8 cellular contexts compared by ENCODE assay signal in the genomic region with DNA sequence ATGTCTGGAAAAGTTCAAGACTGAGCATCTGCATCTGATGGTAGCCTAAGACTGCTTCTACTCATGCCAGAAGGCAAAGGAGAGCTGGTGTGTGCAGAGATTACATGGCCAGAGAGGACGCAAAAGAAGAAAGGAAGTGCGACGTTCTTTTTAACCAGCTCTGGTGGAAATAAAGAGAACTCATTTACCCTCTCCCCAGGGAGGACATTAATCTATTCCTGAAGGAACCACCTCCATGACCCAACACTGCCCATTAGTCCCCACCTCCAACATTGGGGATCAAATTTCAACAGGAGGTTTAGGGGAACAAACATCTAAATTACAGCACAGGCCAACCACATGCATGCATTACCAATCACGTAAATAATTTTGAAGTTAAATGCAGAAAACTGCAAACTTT. TPM values are rescaled to one million over a fixed set of nuclear protein-coding genes. Genes with fewer than 3 reads are reported as not detected.
DNase-seq lines count a peak whose midpoint lies in the region; ATAC-seq and TF ChIP-seq lines count a peak whose summit lies in the region.

No MANE protein-coding gene starts in this region.

- H3K18ac ChIP-seq in mesendoderm (ENCODE audit: low read length) = no peak overlapping the region

- peaks cover 22% of the 10 kb centered on the region for H3K36me3 ChIP-seq in BLaER1
- H3K36me3 ChIP-seq in HUES64 (ENCODE audit: insufficient read depth, low read length) = peaks cover under 1% of the 10 kb centered on the region; the same call in 1 of the 2 replicates
- H3K36me3 ChIP-seq in adipocyte (ENCODE audit: control insufficient read depth, insufficient read depth, low read length, severe bottlenecking) = no peaks in the 10 kb centered on the region
- no peaks in the 10 kb centered on the region for H3K36me3 ChIP-seq in mesendoderm (ENCODE audit: control insufficient read depth, insufficient read depth, low read length)
- H3K36me3 ChIP-seq in A673 (ENCODE audit: insufficient read depth, low read length, poor library complexity, severe bottlenecking) = peaks cover 10% of the 10 kb centered on the region

- POLR2A ChIA-PET in A673 (lab: Charles Lee; ENCODE audit: low non-redundant PET) = no interaction called here

- no peak overlapping the region for H3K23ac ChIP-seq in mesendoderm (ENCODE audit: low read length)

- H4K8ac ChIP-seq in mesendoderm (ENCODE audit: low read depth, low read length) = peak overlapping the region; percentile 57

- no TSS peak for BruUV-seq in A673 (replicated peaks; lab: Mats Ljungman, UMichigan)

- H3K4ac ChIP-seq in mesendoderm (ENCODE audit: low read depth, low read length) = no peak overlapping the region

- peak; percentile 44 for DNase-seq in adipocyte (ENCODE audit: low read depth)
- DNase-seq in mesendoderm = peak; percentile 49
- no peak for DNase-seq in A673 (ENCODE audit: low spot score)
- DNase-seq in GM13977 (ENCODE audit: low spot score) = no peak
- DNase-seq in LoVo (ENCODE audit: low spot score) = no peak

- in situ Hi-C loops in GM13977 (cut with MboI; ENCODE audit: low pct_unique_long_range_greater_than_20kb, low sequenced_read_pairs, unreplicated experiment) = no loop called here

- H4K5ac ChIP-seq in mesendoderm (ENCODE audit: low read length) = no peak overlapping the region

- H4K20me1 ChIP-seq in BLaER1 = peaks cover 14% of the 10 kb centered on the region; the same call in 1 of the 2 replicates

- H3K27me3 ChIP-seq in BLaER1 = no peaks in the 10 kb centered on the region
- no peaks in the 10 kb centered on the region for H3K27me3 ChIP-seq in HUES64 (ENCODE audit: insufficient read depth, low read length)
- no peaks in the 10 kb centered on the region for H3K27me3 ChIP-seq in adipocyte (replicated peaks; ENCODE audit: control insufficient read depth, insufficient read depth, low read length)
- H3K27me3 ChIP-seq in mesendoderm (ENCODE audit: insufficient read depth, low read length, poor library complexity) = no peaks in the 10 kb centered on the region
- no peaks in the 10 kb centered on the region for H3K27me3 ChIP-seq in A673 (replicated peaks; ENCODE audit: insufficient read depth, low read depth, low read length, poor library complexity)

- peak overlapping the region; percentile 93 for H3K56ac ChIP-seq in mesendoderm (ENCODE audit: low read length)

- no peak overlapping the region for H3K27ac ChIP-seq in BLaER1
- H3K27ac ChIP-seq in HUES64 (ENCODE audit: low read depth, low read length) = peak overlapping the region; percentile 8; the same call in 1 of the 2 replicates
- no peak overlapping the region for H3K27ac ChIP-seq in mesendoderm (ENCODE audit: low read depth, low read length)
- no peak overlapping the region for H3K27ac ChIP-seq in A673 (ENCODE audit: low read depth, low read length, poor library complexity, severe bottlenecking)

- no peak overlapping the region for H2BK120ac ChIP-seq in mesendoderm (ENCODE audit: low read depth, low read length)

- H3K4me3 ChIP-seq in BLaER1 (peak overlapping the region; percentile 90), HUES64 (ENCODE audit: low read length) (peak overlapping the region; percentile 93), adipocyte (ENCODE audit: low read length) (peak overlapping the region; percentile 90), mesendoderm (ENCODE audit: low read length) (no peak overlapping the region), A673 (ENCODE audit: low read depth, low read length, poor library complexity, severe bottlenecking) (no peak overlapping the region)

- TF ChIP-seq CTCF in A673 (conservative IDR thresholded peaks at IDR 0.05; ENCODE audit: low read depth, low read length) (no peak), GM13977 (IDR thresholded peaks at IDR 0.05; ENCODE audit: extremely low read depth, insufficient read depth, missing control alignments) (no peak)

- peaks cover 10% of the 10 kb centered on the region for H3K79me2 ChIP-seq in mesendoderm (ENCODE audit: control insufficient read depth, insufficient read depth, low read length)

- intact Hi-C loops in A673 (cut with micrococcal nuclease; ENCODE audit: unreplicated experiment) = loop anchor here (5.0 kb wide), 1 partner anchor 77 kb away; no protein-coding TSS in a partner anchor

- H3K9ac ChIP-seq in BLaER1 (peak overlapping the region; percentile 91; the same call in 1 of the 2 replicates), HUES64 (ENCODE audit: low read depth, low read length) (no peak overlapping the region), adipocyte (ENCODE audit: low read length) (peak overlapping the region; percentile 52), mesendoderm (ENCODE audit: low read length) (peak overlapping the region; percentile 58)

- H2BK5ac ChIP-seq in mesendoderm (ENCODE audit: low read length) = no peak overlapping the region

- H3K4me1 ChIP-seq in BLaER1 (peaks cover 21% of the 10 kb centered on the region), HUES64 (ENCODE audit: insufficient read depth, low read length) (peaks cover 23% of the 10 kb centered on the region), adipocyte (ENCODE audit: control insufficient read depth, insufficient read depth, low read length) (peaks cover 16% of the 10 kb centered on the region), mesendoderm (ENCODE audit: control insufficient read depth, low read depth, low read length) (no peaks in the 10 kb centered on the region), A673 (ENCODE audit: insufficient read depth, low read length, poor library complexity, severe bottlenecking) (peaks cover 9% of the 10 kb centered on the region)

- peaks cover 7% of the 10 kb centered on the region for H3K79me1 ChIP-seq in mesendoderm (ENCODE audit: low read length)

- H3K4me2 ChIP-seq in BLaER1 = peak overlapping the region; percentile 85
- peak overlapping the region; percentile 17 for H3K4me2 ChIP-seq in mesendoderm (ENCODE audit: low read length)

- no peak overlapping the region for H2BK15ac ChIP-seq in mesendoderm (replicated peaks; ENCODE audit: low read depth)

- CTCF ChIA-PET in A673 (lab: Charles Lee) = no interaction called here

- no peak overlapping the region for H2AK5ac ChIP-seq in mesendoderm (ENCODE audit: low read length)

- WGBS in HUES64 = 6% methylated on average over 4 of the region's 4 CpGs
- WGBS in mesendoderm (ENCODE audit: extremely low coverage, insufficient coverage, low lambda C conversion rate) = no CpG with 5 or more reads among the region's 4 CpGs

- ATAC-seq in HG02678 (IDR thresholded peaks at IDR 0.05; ENCODE audit: unreplicated experiment) = no peak

- H3K9me3 ChIP-seq in BLaER1 (peaks cover 27% of the 10 kb centered on the region), HUES64 (ENCODE audit: insufficient read depth, low read depth, low read length) (no peaks in the 10 kb centered on the region), adipocyte (ENCODE audit: control insufficient read depth, low read length) (no peaks in the 10 kb centered on the region), A673 (ENCODE audit: low read depth, low read length, poor library complexity, severe bottlenecking) (no peaks in the 10 kb centered on the region)

RNA-seq across cellular contexts. Expression of a gene that starts 1.5 kb away (rescaled TPM):
- 21.6 TPM for polyA plus RNA-seq in HUES64 (2013, experiment 1 of 2)
- polyA plus RNA-seq in HUES64 (2013, experiment 2 of 2) = 24.0 TPM
- 22.7 TPM for polyA plus RNA-seq in mesendoderm (2013, experiment 1 of 2)
- 23.2 TPM for polyA plus RNA-seq in mesendoderm (2013, experiment 2 of 2)
- 43.7 and 50.2 TPM in 2 replicates for total RNA-seq in A673 (2021)

RNA-seq across cellular contexts. Expression of a gene that starts 41.6 kb away (rescaled TPM):
- 2.4 TPM for polyA plus RNA-seq in HUES64 (2013, experiment 1 of 2)
- polyA plus RNA-seq in HUES64 (2013, experiment 2 of 2) = 2.6 TPM
- 2.9 TPM for polyA plus RNA-seq in mesendoderm (2013, experiment 1 of 2)
- polyA plus RNA-seq in mesendoderm (2013, experiment 2 of 2) = 3.4 TPM
- total RNA-seq in A673 (2021) = 25.0 and 26.4 TPM in 2 replicates

Comparison
In these comparisons a context has a peak if more than half of its experiments do, and no peak if none do; other contexts are left out.
1. H3K4me3 ChIP-seq: peak in BLaER1 (single experiment), HUES64 (single experiment) and adipocyte (single experiment); none in mesendoderm (single experiment) and A673 (single experiment).
2. DNase-seq: peak in adipocyte (single experiment) and mesendoderm (single experiment); none in A673 (single experiment), GM13977 (single experiment) and LoVo (single experiment).